In genomic region chr4:8938623-8939022, GRCh38 we compare ENCODE assay signal across 30 cellular contexts.
"Had no signal": no experiment of that assay in that cellular context is flagged by ENCODE, and none has a peak within 500 bp of the region (broad histone marks: within the 10 kb centered on the region; RNA-seq: fewer than 3 reads in every experiment).

No MANE protein-coding gene starts in this region.

- H3K27me3 ChIP-seq: ascending aorta, cardiac muscle cell, Peyer's patch had no signal

- H3K9me3 ChIP-seq: ascending aorta, Peyer's patch had no signal

- H3K36me3 ChIP-seq: ascending aorta, cardiac muscle cell, Peyer's patch, WERI-Rb-1 had no signal

- H3K27ac ChIP-seq: ascending aorta, cardiac muscle cell, Peyer's patch, WERI-Rb-1 had no signal

- DNase-seq: activated CD4-positive, alpha-beta T cell treated with anti-CD3 and anti-CD28 coated beads, Interleukin-2, amount 10 ng/mL, durations not matched to agents 24 days and 14 days; activated CD4-positive, alpha-beta T cell treated with anti-CD3 and anti-CD28 coated beads, Interleukin-2, amount 50 U/mL, for 4 hours; activated CD4-positive, CD25-positive, alpha-beta regulatory T cell; activated CD8-positive, alpha-beta T cell treated with anti-CD3 and anti-CD28 coated beads for 36 hours; activated effector memory CD4-positive, alpha-beta T cell treated with anti-CD3 and anti-CD28 coated beads, Interleukin-2, amount 50 U/mL, for 16 hours; activated naive CD4-positive, alpha-beta T cell treated with Interleukin-2 at 50 U/mL for 16 hours; activated naive CD8-positive, alpha-beta T cell treated with anti-CD3 and anti-CD28 coated beads, Interleukin-2, amount 10 ng/mL, durations not matched to agents 7 days and 5 days; activated T-cell treated with anti-CD3 and anti-CD28 coated beads, Interleukin-2, amount 50 U/mL, for 1 hour; activated T-cell treated with anti-CD3 and anti-CD28 coated beads, Interleukin-2, amount 50 U/mL, for 72 hours; amygdala; NCI-H1092 treated with DMSO at 0.1 percent for 48 hours; NCI-H1417; NCI-H146; NCI-H187; NCI-H2029 treated with DMSO at 0.1 percent for 48 hours; NCI-H2107; NCI-H2171; NCI-H510A; NCI-H526; NCI-H748 treated with DMSO at 0.1 percent for 48 hours; NK-92 treated with Interleukin-12 subunit alpha and Interleukin-12 subunit beta, amount 100 ng/mL, for 24 hours; PC-3; Peyer's patch; RPMI8226; SIG-M5; T1000; WERI-Rb-1 had no signal

- H3K4me1 ChIP-seq: ascending aorta, Peyer's patch had no signal

- H3K4me3 ChIP-seq: ascending aorta, cardiac muscle cell, Peyer's patch had no signal

- ATAC-seq: activated CD8-positive, alpha-beta T cell treated with anti-CD3 and anti-CD28 coated beads for 36 hours; activated T-cell treated with anti-CD3 and anti-CD28 coated beads, Interleukin-2, amount 50 U/mL, for 72 hours; activated T-helper 17 cell treated with anti-CD3 and anti-CD28 coated beads, Interleukin-2, amount 50 U/mL, for 72 hours; PC-3 had no signal
